In the genomic region with DNA sequence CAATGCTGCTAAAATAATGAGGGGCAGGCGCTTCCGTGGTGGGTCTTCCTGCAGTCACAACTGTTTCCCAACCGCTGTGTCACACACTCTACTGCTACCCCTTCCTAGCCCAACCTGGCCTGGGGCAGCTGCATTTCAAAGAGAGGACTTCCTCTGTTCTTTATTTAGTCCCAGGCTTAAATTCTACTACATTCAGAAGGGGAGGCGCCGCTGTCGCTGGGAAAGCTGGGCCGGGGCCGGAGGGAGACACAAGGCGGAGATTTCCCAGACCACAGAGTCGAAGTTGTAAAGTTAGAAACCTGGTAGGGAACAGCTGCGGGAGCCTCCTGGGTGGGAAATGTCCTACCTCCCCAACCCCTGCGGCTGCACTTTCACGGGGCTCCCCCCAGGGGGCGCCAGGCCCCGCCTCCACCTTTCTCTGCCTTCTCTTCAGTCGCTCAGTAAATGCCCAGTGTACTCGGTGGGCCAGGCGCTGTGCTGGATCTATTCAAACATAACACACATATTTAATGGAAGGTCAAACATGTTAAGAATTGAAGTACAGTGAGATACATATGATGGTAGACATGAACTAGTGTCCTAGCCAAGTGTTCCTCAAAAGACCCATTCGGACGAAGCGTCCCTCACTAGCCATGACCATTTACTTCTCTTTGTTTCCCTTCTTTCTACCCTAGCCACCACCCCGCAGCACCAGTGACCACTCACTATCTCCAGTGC, we compare ENCODE assay signal across 8 cellular contexts. TPM values are rescaled to one million over a fixed set of nuclear protein-coding genes. Genes with fewer than 3 reads are reported as not detected.
DNase-seq lines count a peak whose midpoint lies in the region; ATAC-seq, FAIRE-seq and TF ChIP-seq lines count a peak whose summit lies in the region.

No MANE protein-coding gene starts in this region.

- H3K4me3 Mint-ChIP-seq in CD4-positive, alpha-beta memory T cell, result no peak overlapping the region
- no peak overlapping the region for H3K4me3 Mint-ChIP-seq in T-helper 17 cell

- H3K9me3 ChIP-seq in CD4-positive, alpha-beta memory T cell (ENCODE audit: control insufficient read depth in 1 of 2, low read length in 2 of 2), result no peaks in the 10 kb centered on the region
- H3K9me3 ChIP-seq in T-helper 17 cell (ENCODE audit: control insufficient read depth, low read length, poor library complexity, severe bottlenecking), result no peaks in the 10 kb centered on the region
- no peaks in the 10 kb centered on the region for H3K9me3 ChIP-seq in transverse colon

- TF ChIP-seq CTCF in bronchial epithelial cell (IDR thresholded peaks at IDR 0.05; ENCODE audit: insufficient read depth, low read length, severe bottlenecking), result peak; percentile 79
- peak in 4 of 5 experiments; percentile 43 to 69 (median 59) for TF ChIP-seq CTCF in transverse colon (IDR thresholded peaks at IDR 0.05)
- no peak for TF ChIP-seq CTCF in lower leg skin (IDR thresholded peaks at IDR 0.05)

- CTCF ChIA-PET in CD4-positive, alpha-beta memory T cell (lab: Charles Lee; ENCODE audit: partially characterized antibody), result interaction anchor here (0.8 to 13.5 kb wide), 9 partner anchors 9 to 324 kb away, joined by 3 to 274 read pairs (median 6); a partner anchor contains a TSS

- peaks cover 0 to 2% (median 0%) of the 10 kb centered on the region in 8 donors for H3K9me3 Mint-ChIP-seq in CD4-positive, alpha-beta memory T cell

- no peak for TF ChIP-seq POLR2A in transverse colon (IDR thresholded peaks at IDR 0.05)
- no peak for TF ChIP-seq POLR2A in lower leg skin (IDR thresholded peaks at IDR 0.05)

- intact Hi-C loops in CD4-positive, alpha-beta memory T cell (cut with micrococcal nuclease), result loop anchor here (1.0 kb wide), 1 partner anchor 324 kb away; no protein-coding TSS in a partner anchor
- intact Hi-C loops in transverse colon (cut with DNase I; ENCODE audit: low total_unique reads), result no loop called here
- intact Hi-C loops in lower leg skin (cut with DNase I; ENCODE audit: low total_unique reads), result no loop called here

- no peak overlapping the region for H3K27ac ChIP-seq in CD4-positive, alpha-beta memory T cell (ENCODE audit: low read depth, low read length)
- H3K27ac ChIP-seq in transverse colon, result peak overlapping the region in 1 of 4 donors; percentile 60

- no peaks in the 10 kb centered on the region for H3K36me3 Mint-ChIP-seq in CD4-positive, alpha-beta memory T cell
- H3K36me3 Mint-ChIP-seq in T-helper 17 cell (ENCODE audit: low read depth), result peaks cover 3% of the 10 kb centered on the region

- H3K36me3 ChIP-seq in CD4-positive, alpha-beta memory T cell (ENCODE audit: insufficient read depth, low read length), result no peaks in the 10 kb centered on the region
- H3K36me3 ChIP-seq in bronchial epithelial cell (ENCODE audit: control insufficient read depth, insufficient read depth, low read length), result no peaks in the 10 kb centered on the region
- H3K36me3 ChIP-seq in transverse colon, result no peaks in the 10 kb centered on the region

- H3K27ac Mint-ChIP-seq in CD4-positive, alpha-beta memory T cell, result no peak overlapping the region
- H3K27ac Mint-ChIP-seq in T-helper 17 cell, result no peak overlapping the region

- peaks cover 3% of the 10 kb centered on the region for H3K27me3 ChIP-seq in CD4-positive, alpha-beta memory T cell (ENCODE audit: insufficient read depth, low read length)
- no peaks in the 10 kb centered on the region for H3K27me3 ChIP-seq in bronchial epithelial cell (ENCODE audit: control insufficient read depth, insufficient read depth, low read length)
- H3K27me3 ChIP-seq in transverse colon, result no peaks in the 10 kb centered on the region

- H3K4me3 ChIP-seq in CD4-positive, alpha-beta memory T cell (ENCODE audit: low read length in 2 of 2), result no peak overlapping the region
- no peak overlapping the region for H3K4me3 ChIP-seq in bronchial epithelial cell (ENCODE audit: low read depth, low read length)
- no peak overlapping the region for H3K4me3 ChIP-seq in transverse colon
- H3K4me3 ChIP-seq in lower leg skin (ENCODE audit: low read depth, poor library complexity, severe bottlenecking), result no peak overlapping the region

- FAIRE-seq in bronchial epithelial cell (lab: Jason Lieb, UNC) (no peak), GM19239 (lab: Jason Lieb, UNC) (no peak)

- no peak for TF ChIP-seq EP300 in transverse colon (IDR thresholded peaks at IDR 0.05; ENCODE audit: low read depth)

- peaks cover 0 to 2% (median 1%) of the 10 kb centered on the region in 4 donors for H3K4me1 Mint-ChIP-seq in CD4-positive, alpha-beta memory T cell
- peaks cover 6% of the 10 kb centered on the region for H3K4me1 Mint-ChIP-seq in T-helper 17 cell

- H3K4me1 ChIP-seq in CD4-positive, alpha-beta memory T cell (ENCODE audit: insufficient read depth, low read length), result peaks cover 10% of the 10 kb centered on the region
- H3K4me1 ChIP-seq in transverse colon, result peaks cover 0 to 23% (median 15%) of the 10 kb centered on the region in 4 donors

- in situ Hi-C loops in transverse colon (cut with MboI; ENCODE audit: low pct_ligation_motif_present in 1 of 4, low pct_unique_long_range_greater_than_20kb in 1 of 4, low sequenced_read_pairs in 3 of 4), result no loop called here

- H3K27me3 Mint-ChIP-seq in CD4-positive, alpha-beta memory T cell, result peaks cover 19 to 27% of the 10 kb centered on the region in 2 donors
- peaks cover 49% of the 10 kb centered on the region for H3K27me3 Mint-ChIP-seq in T-helper 17 cell

- WGBS in transverse colon (ENCODE audit: low coverage in 1 of 2), 2 donors, result 40 to 63% methylated on average over 1 to 22 of the region's 22 CpGs
- 36 to 41% methylated on average over 22 of the region's 22 CpGs for WGBS in lower leg skin, 2 donors

- ATAC-seq in HG02885 (IDR thresholded peaks at IDR 0.05; ENCODE audit: poor library complexity, unreplicated experiment), result peak; percentile 53
- peak; percentile 83 for ATAC-seq in T-helper 17 cell

- POLR2A ChIA-PET in CD4-positive, alpha-beta memory T cell (lab: Charles Lee; ENCODE audit: partially characterized antibody), result interaction anchor here (1.8 kb wide), 1 partner anchor 23 kb away, joined by 7 read pairs; a partner anchor contains a TSS

- DNase-seq in CD4-positive, alpha-beta memory T cell, result peak in 4 of 5 donors; percentile 42 to 51 (median 44)
- peak; percentile 42 to 48 (median 42) for DNase-seq in T-helper 17 cell
- no peak for DNase-seq in bronchial epithelial cell (ENCODE audit: low read depth)
- DNase-seq in medulla oblongata (ENCODE audit: extremely low spot score), result peak; percentile 32
- DNase-seq in transverse colon, result peak; percentile 43
- no peak for DNase-seq in GM19239 (ENCODE audit: insufficient read length, low spot score)
- no peak for DNase-seq in lower leg skin (ENCODE audit: low spot score in 2 of 2)

RNA-seq across cellular contexts. Expression of a gene that starts 23.1 kb away (rescaled TPM):
- total RNA-seq in CD4-positive, alpha-beta memory T cell, result 1 to 10 TPM in 1 of 2 experiments, under 1 TPM in 1; 0.78 to 1.2 TPM
- polyA plus RNA-seq in CD4-positive, alpha-beta memory T cell, result under 1 TPM in 1 of 2 donors, not detected in 1; 0.22 TPM
- total RNA-seq in T-helper 17 cell (1 to 10 TPM; 3.0 to 3.6 TPM), bronchial epithelial cell (51.0 and 58.2 TPM in 2 replicates), transverse colon (1 to 10 TPM in 2 of 4 donors, not detected in 2; 1.6 to 3.2 TPM), lower leg skin (1 to 10 TPM; 1.4 to 4.7 (median 3.2) TPM)

RNA-seq across cellular contexts. Expression of a gene that starts 26.3 kb away (rescaled TPM):
- 10 to 100 TPM; 71.7 to 72.8 TPM for total RNA-seq in CD4-positive, alpha-beta memory T cell
- 1 to 10 TPM; 1.3 to 3.9 TPM for polyA plus RNA-seq in CD4-positive, alpha-beta memory T cell
- total RNA-seq in T-helper 17 cell (100 to 1,000 TPM; 181 to 182 TPM), bronchial epithelial cell (23.2 and 33.2 TPM in 2 replicates), transverse colon (10 to 100 TPM; 47.0 to 74.8 (median 52.2) TPM), lower leg skin (10 to 100 TPM; 40.0 to 62.4 (median 52.4) TPM)

RNA-seq across cellular contexts. Expression of a gene that starts 46.2 kb away (rescaled TPM):
- total RNA-seq in CD4-positive, alpha-beta memory T cell, result 10 to 100 TPM; 53.5 to 54.5 TPM
- 10 to 100 TPM; 33.5 to 38.9 TPM for polyA plus RNA-seq in CD4-positive, alpha-beta memory T cell
- total RNA-seq in T-helper 17 cell, result 10 to 100 TPM; 43.6 to 45.4 TPM
- total RNA-seq in bronchial epithelial cell, result 52.0 and 56.1 TPM in 2 replicates
- total RNA-seq in transverse colon, result 10 to 100 TPM; 20.9 to 57.3 (median 39.5) TPM
- 10 to 100 TPM; 39.7 to 57.3 (median 53.1) TPM for total RNA-seq in lower leg skin

Comparison
In these comparisons a context has a peak if more than half of its experiments do, and no peak if none do; other contexts are left out.
1. DNase-seq: peak in CD4-positive, alpha-beta memory T cell (4 of 5), T-helper 17 cell (3 of 3), medulla oblongata (single experiment) and transverse colon (single experiment); none in bronchial epithelial cell (single experiment), GM19239 (single experiment) and lower leg skin (0 of 2).
2. CTCF ChIP-seq: peak in bronchial epithelial cell (single experiment) and transverse colon (4 of 5); none in lower leg skin (0 of 3).